Comparison of ENCODE assay signal across 22 cellular contexts in genomic region chr2:207045531-207045930, GRCh38.
"Had no signal": no experiment of that assay in that cellular context is flagged by ENCODE, and none has a peak within 500 bp of the region (broad histone marks: within the 10 kb centered on the region; RNA-seq: fewer than 3 reads in every experiment).

No MANE protein-coding gene starts in this region.

- H3K27ac ChIP-seq: adrenal gland, epithelial cell of prostate, left lung, spleen, upper lobe of left lung had no signal

- H3K36me3 ChIP-seq: adrenal gland, left lung, spleen, upper lobe of left lung had no signal

- H3K4me1 ChIP-seq: adrenal gland had no signal

- H3K36me3 Mint-ChIP-seq: activated naive CD8-positive, alpha-beta T cell; immature natural killer cell; naive thymus-derived CD4-positive, alpha-beta T cell; WTC11 had no signal

- H3K27me3 ChIP-seq: adrenal gland, left lung, upper lobe of left lung had no signal

- H3K9me3 Mint-ChIP-seq: activated T-cell treated with anti-CD3 and anti-CD28 coated beads, Interleukin-2, amount 50 U/mL, for 24 hours; activated T-helper 2 cell treated with anti-CD3 and anti-CD28 coated beads, Interferon-gamma antibody, Interleukin-2, Interleukin-4, amounts not matched to agents 10 μg/mL and 5 μg/mL and 100 μg/mL, durations not matched to agents 14 hours and 24 hours and 36 hours; endodermal cell; immature natural killer cell; naive thymus-derived CD4-positive, alpha-beta T cell had no signal

- ATAC-seq: left lung; naive thymus-derived CD4-positive, alpha-beta T cell; WTC11 had no signal

- H3K4me3 ChIP-seq: adrenal gland, left lung, lung, spleen, upper lobe of left lung had no signal

- DNase-seq: activated naive CD4-positive, alpha-beta T cell; activated T-cell treated with anti-CD3 and anti-CD28 coated beads, Interleukin-2, amount 50 U/mL, for 24 hours; adrenal gland; cerebellar nuclear complex; cortex of kidney; endodermal cell; foreskin fibroblast; immature natural killer cell; kidney glomerular epithelial cell; left lung; naive thymus-derived CD4-positive, alpha-beta T cell; retina; spleen; stimulated activated CD4-positive, alpha-beta T cell treated with anti-CD3 and anti-CD28 coated beads, Interleukin-4, amount 100 ng/mL, for 1 hour; stimulated activated naive CD4-positive, alpha-beta T cell treated with Interleukin-2 at 50 U/mL for 16 hours; T1000; upper lobe of left lung had no signal

- H3K4me3 Mint-ChIP-seq: activated naive CD8-positive, alpha-beta T cell; activated T-cell treated with anti-CD3 and anti-CD28 coated beads, Interleukin-2, amount 50 U/mL, for 24 hours; endodermal cell; WTC11 had no signal

- H3K27me3 Mint-ChIP-seq: activated naive CD8-positive, alpha-beta T cell had no signal

- H3K9me3 ChIP-seq: adrenal gland, left lung, spleen, upper lobe of left lung had no signal

- H3K27ac Mint-ChIP-seq: activated naive CD8-positive, alpha-beta T cell; activated T-cell treated with anti-CD3 and anti-CD28 coated beads, Interleukin-2, amount 50 U/mL, for 24 hours; activated T-helper 2 cell treated with anti-CD3 and anti-CD28 coated beads, Interferon-gamma antibody, Interleukin-2, Interleukin-4, amounts not matched to agents 10 μg/mL and 5 μg/mL and 100 μg/mL, durations not matched to agents 14 hours and 24 hours and 36 hours; endodermal cell; WTC11 had no signal
